Comparison of ENCODE assay signal across 9 cellular contexts in genomic region chr20:49280463-49281058, GRCh38.
A peak's percentile ranks its signal among the peaks of the same experiment; 100 is the strongest.
DNase-seq lines count a peak whose midpoint lies in the region; ATAC-seq and TF ChIP-seq lines count a peak whose summit lies in the region.
"Had no signal": no experiment of that assay in that cellular context is flagged by ENCODE, and none has a peak within 500 bp of the region (broad histone marks: within the 10 kb centered on the region; RNA-seq: fewer than 3 reads in every experiment).

No MANE protein-coding gene starts in this region.

- DNase-seq in brain microvascular endothelial cell: no peak
- DNase-seq in AG08396 (ENCODE audit: low spot score): no peak
- DNase-seq in NCI-H226: no peak
- DNase-seq in hippocampal formation (lab: John Stamatoyannopoulos, UW): no peak
- DNase-seq: NCI-H748 treated with DMSO at 0.1 percent for 48 hours had no signal

- peak overlapping the region; percentile 89 for H3K4me2 ChIP-seq in BLaER1

- H4K20me1 ChIP-seq in BLaER1: peaks cover 80% of the 10 kb centered on the region

- TF ChIP-seq CTCF in brain microvascular endothelial cell (IDR thresholded peaks at IDR 0.05; ENCODE audit: low read depth, low read length, missing control alignments): no peak

- ATAC-seq in HG03108 (IDR thresholded peaks at IDR 0.05; ENCODE audit: unreplicated experiment): no peak

- H3K36me3 ChIP-seq in BLaER1 (peaks cover 69% of the 10 kb centered on the region), HUES6 (ENCODE audit: control insufficient read depth, insufficient read depth, low read length) (peaks cover 72% of the 10 kb centered on the region), brain microvascular endothelial cell (replicated peaks) (peaks cover 70% of the 10 kb centered on the region), mucosa of stomach (ENCODE audit: control insufficient read depth, insufficient read depth, low read length) (peaks cover 41% of the 10 kb centered on the region)

- in situ Hi-C loops in brain microvascular endothelial cell (cut with HindIII; ENCODE audit: low pct_ligation_motif_present, low sequenced_read_pairs): no loop called here

- H3K27me3 ChIP-seq in BLaER1 (no peaks in the 10 kb centered on the region), HUES6 (ENCODE audit: control insufficient read depth, insufficient read depth, low read length) (no peaks in the 10 kb centered on the region), brain microvascular endothelial cell (replicated peaks) (no peaks in the 10 kb centered on the region), mucosa of stomach (ENCODE audit: control insufficient read depth, insufficient read depth, low read length) (no peaks in the 10 kb centered on the region)

- H3K4me3 ChIP-seq in BLaER1 (peak overlapping the region; percentile 82), HUES6 (ENCODE audit: low read depth, low read length) (peak overlapping the region; percentile 77), brain microvascular endothelial cell (ENCODE audit: low read depth, low read length) (peak overlapping the region; percentile 99), mucosa of stomach (ENCODE audit: low read length) (peak overlapping the region; percentile 3)

- peak overlapping the region; percentile 97 for H3K27ac ChIP-seq in BLaER1
- H3K27ac ChIP-seq in HUES6 (ENCODE audit: low read depth, low read length): peak overlapping the region; percentile 83
- H3K27ac ChIP-seq in brain microvascular endothelial cell: no peak overlapping the region

- H3K9ac ChIP-seq in BLaER1 (peak overlapping the region; percentile 99; the same call in 1 of the 2 replicates), HUES6 (ENCODE audit: low read length) (peak overlapping the region; percentile 94), mucosa of stomach (ENCODE audit: low read length) (no peak overlapping the region)

- H3K9me3 ChIP-seq in BLaER1 (peaks cover 63% of the 10 kb centered on the region), HUES6 (ENCODE audit: control insufficient read depth, insufficient read depth, low read depth, low read length) (no peaks in the 10 kb centered on the region; the same call in 1 of the 2 replicates), mucosa of stomach (ENCODE audit: control insufficient read depth, low read length) (peaks cover 44% of the 10 kb centered on the region)

- H3K4me1 ChIP-seq in BLaER1: peaks cover 61% of the 10 kb centered on the region
- H3K4me1 ChIP-seq in HUES6 (ENCODE audit: control insufficient read depth, insufficient read depth, low read length): peaks cover 25% of the 10 kb centered on the region
- peaks cover 14% of the 10 kb centered on the region for H3K4me1 ChIP-seq in mucosa of stomach (ENCODE audit: control insufficient read depth, insufficient read depth, low read length)

Comparison
In these comparisons a context has a peak if more than half of its experiments do, and no peak if none do; other contexts are left out.
1. H3K4me3 ChIP-seq: peak in every context shown above with its lines; median percentile 99 in brain microvascular endothelial cell; 82 in BLaER1; 77 in HUES6; 3 in mucosa of stomach.